In the genomic region with DNA sequence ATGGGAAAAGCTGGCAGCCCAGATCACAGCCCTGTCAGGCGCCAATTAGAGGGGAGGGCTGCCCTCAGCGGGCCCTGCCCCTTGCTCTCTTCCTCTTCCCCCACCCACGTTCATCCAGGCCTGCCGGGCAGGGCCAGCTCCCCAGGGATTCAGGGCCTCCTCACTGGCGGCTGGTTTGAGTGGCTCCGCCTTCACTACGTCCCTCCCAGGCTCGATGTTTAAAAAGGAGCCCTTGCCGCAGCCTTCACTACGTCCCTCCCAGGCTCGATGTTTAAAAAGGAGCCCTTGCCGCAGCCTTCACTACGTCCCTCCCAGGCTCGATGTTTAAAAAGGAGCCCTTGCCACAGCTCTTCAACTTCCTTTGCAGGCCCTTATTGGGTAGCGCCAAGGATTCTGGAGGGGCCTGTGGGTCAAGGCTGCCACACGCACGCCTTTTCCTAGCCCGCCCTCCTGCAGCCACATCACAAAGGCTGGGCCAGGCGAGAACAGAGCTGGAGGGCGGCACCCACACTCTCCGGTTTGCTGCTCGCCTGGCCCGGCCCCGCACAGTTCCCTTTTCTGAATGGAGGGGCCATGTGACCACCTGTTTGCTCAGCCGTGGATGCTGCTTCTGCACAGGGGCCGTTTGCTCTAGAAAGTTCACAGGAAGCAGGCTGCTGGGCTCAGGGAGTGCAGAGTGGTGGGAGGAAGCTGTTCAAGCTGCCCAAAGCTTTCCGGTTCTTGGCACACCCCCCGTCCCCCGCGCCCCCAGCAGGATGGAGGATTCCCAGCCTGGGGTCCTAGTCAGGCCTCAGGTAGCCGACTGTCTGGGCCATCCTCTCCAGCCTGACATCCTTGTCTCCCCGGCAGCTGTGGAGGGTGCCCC, we compare ENCODE assay signal across 9 cellular contexts. TPM values are rescaled to one million over a fixed set of nuclear protein-coding genes. Genes with fewer than 3 reads are reported as not detected.
DNase-seq lines count a peak whose midpoint lies in the region; ATAC-seq, FAIRE-seq and TF ChIP-seq lines count a peak whose summit lies in the region.
"Had no signal": no experiment of that assay in that cellular context is flagged by ENCODE, and none has a peak within 500 bp of the region (broad histone marks: within the 10 kb centered on the region; RNA-seq: fewer than 3 reads in every experiment).

No MANE protein-coding gene starts in this region.

- CTCF ChIA-PET in HepG2 (lab: Yijun Ruan, JAX; ENCODE audit: low intra/inter-chr PET ratio, low total read pairs) = no interaction called here

- ATAC-seq in HG02588 (IDR thresholded peaks at IDR 0.05; ENCODE audit: unreplicated experiment) (peak; percentile 73), HepG2 (peak; percentile 69)

- POLR2A ChIA-PET in HepG2 (lab: Yijun Ruan, JAX) = interaction anchor here (0.6 to 8.8 kb wide), 25 partner anchors 10 to 887 kb away, joined by 3 to 205 read pairs (median 7); partner anchors contain the start of genes DIDO1, GID8 and TCFL5

- no peaks in the 10 kb centered on the region; a peak in 1 of 5 replicates for H3K27me3 ChIP-seq in HepG2 (ENCODE audit: control insufficient read depth in 1 of 2, insufficient read depth in 2 of 2, low read length in 2 of 2)

- peak overlapping the region; percentile 74 to 95 (median 78) for H3K4me3 ChIP-seq in HepG2 (replicated peaks in 1 of 3; ENCODE audit: insufficient read depth in 1 of 3, low read depth in 2 of 3, low read length in 3 of 3)

- TF ChIP-seq POLR2A in GM12891 (IDR thresholded peaks at IDR 0.05; ENCODE audit: low read depth, low read length) (no peak), HepG2 (IDR thresholded peaks at IDR 0.05; ENCODE audit: insufficient read depth in 1 of 2, low read depth in 2 of 2, low read length in 2 of 2) (peak in 1 of 2 experiments; percentile 55; a peak in 2 of 4 replicates)

- TF ChIP-seq EP300 in HepG2 (IDR thresholded peaks at IDR 0.05; ENCODE audit: low read depth in 2 of 2, low read length in 2 of 2) = peak in 1 of 2 experiments; percentile 67; a peak in 2 of 4 replicates
- peak; percentile 45; the same call in 1 of the 2 replicates for TF ChIP-seq EP300 in HepG2 (CRISPR knock-in tag; IDR thresholded peaks at IDR 0.05; ENCODE audit: borderline replicate concordance)

- peaks cover 32% of the 10 kb centered on the region for H4K20me1 ChIP-seq in HepG2 (ENCODE audit: insufficient read depth, low read length)

- peaks cover 60% of the 10 kb centered on the region for H3K79me2 ChIP-seq in HepG2 (ENCODE audit: insufficient read depth, low read length)

- in situ Hi-C loops in HepG2 (cut with HindIII; ENCODE audit: extremely low pct_ligation_motif_present, low pct_unique_long_range_greater_than_20kb) = no loop called here

- peak overlapping the region; percentile 100 for H3K4me2 ChIP-seq in HepG2 (ENCODE audit: low read depth, low read length)

- peak; percentile 82 for FAIRE-seq in GM12891 (lab: Jason Lieb, UNC)
- peak; percentile 68 for FAIRE-seq in HepG2 (lab: Jason Lieb, UNC)

- peak; percentile 41; the same call in 1 of the 2 replicates for TF ChIP-seq CTCF in HepG2 (CRISPR knock-in tag; IDR thresholded peaks at IDR 0.05)

- DNase-seq in GM12891 (ENCODE audit: insufficient read length, low spot score) = peak; percentile 95
- DNase-seq in NCI-H128 (lab: John Stamatoyannopoulos, UW; ENCODE audit: unreplicated experiment) = peak; percentile 43
- peak in 3 of 4 experiments; percentile 20 to 61 (median 48) for DNase-seq in activated CD4-positive, CD25-positive, alpha-beta regulatory T cell (lab: John Stamatoyannopoulos, UW)
- peak; percentile 95 for DNase-seq in HepG2 (ENCODE audit: low spot score)
- peak; percentile 45 to 59 for DNase-seq in stimulated activated CD8-positive, alpha-beta memory T cell treated with anti-CD3 and anti-CD28 coated beads, Interleukin-15, amount 100 ng/mL, for 48 hours (ENCODE audit: low read depth in 2 of 2)
- no peak for DNase-seq in NK-92 treated with Interleukin-12 subunit alpha and Interleukin-12 subunit beta, amount 100 ng/mL, for 24 hours (lab: John Stamatoyannopoulos, UW)

- peaks cover 76% of the 10 kb centered on the region for H3K4me1 ChIP-seq in HepG2 (ENCODE audit: insufficient read depth, low read length)

- H3K9me3 ChIP-seq in HepG2 (ENCODE audit: low read length) = no peaks in the 10 kb centered on the region

- BruUV-seq in HepG2 (replicated peaks; lab: Mats Ljungman, UMichigan) = no TSS peak

- H3K27ac ChIP-seq in cingulate gyrus (ENCODE audit: low read depth, low read length) (peak overlapping the region; percentile 76), HepG2 (ENCODE audit: extremely low read length, insufficient read depth, low read length) (peak overlapping the region; percentile 93)

- intact Hi-C loops in HepG2 (cut with micrococcal nuclease; ENCODE audit: unreplicated experiment) = loop anchor here (2.0 to 5.0 kb wide), 4 partner anchors 19 to 81 kb away; no protein-coding TSS in a partner anchor

- 4% methylated on average over 29 of the region's 32 CpGs for WGBS in HepG2 (ENCODE audit: low lambda C conversion rate)

- H2AFZ ChIP-seq in HepG2 (ENCODE audit: low read length) = no peak overlapping the region

- TF ChIP-seq RAD21 in HepG2 (CRISPR knock-in tag; IDR thresholded peaks at IDR 0.05) = peak; percentile 23; the same call in 1 of the 2 replicates

- H3K9ac ChIP-seq in HepG2 (ENCODE audit: insufficient read depth, low read depth, low read length) = peak overlapping the region; percentile 95

- H3K36me3 ChIP-seq in HepG2 (replicated peaks in 1 of 2; ENCODE audit: control insufficient read depth in 1 of 2, insufficient read depth in 2 of 2, low read length in 2 of 2) = peaks cover 29 to 46% of the 10 kb centered on the region in 2 experiments

RNA-seq across cellular contexts. Expression of gene SLC17A9, which starts 1.6 kb away (rescaled TPM):
- polyA plus RNA-seq in GM12891 (2012; ENCODE audit: low read depth, missing spikeins) = 33.7 TPM
- total RNA-seq in HepG2 (2016; rRNA removed; fragmentation: Illumina TruSeq; extraction: Trizol) = 33.6 and 110 TPM in 2 replicates
- 27.1 and 27.6 TPM in 2 replicates for total RNA-seq in HepG2 (2016; cell fraction: cytosol; rRNA removed; fragmentation: Illumina TruSeq; extraction: Trizol; ENCODE audit: low read depth)
- 25.3 and 116 TPM in 2 replicates for total RNA-seq in HepG2 (2016; cell fraction: insoluble cytoplasmic fraction; rRNA removed; fragmentation: Illumina TruSeq; extraction: Trizol)
- 36.6 and 38.0 TPM in 2 replicates for total RNA-seq in HepG2 (2016; cell fraction: membrane; rRNA removed; fragmentation: Illumina TruSeq; extraction: Trizol)
- 145 and 168 TPM in 2 replicates for total RNA-seq in HepG2 (2016; cell fraction: nucleus; rRNA removed; fragmentation: Illumina TruSeq; extraction: Trizol)
- polyA plus RNA-seq in HepG2 (2011; rRNA removed) = 191 and 280 TPM in 2 replicates
- polyA plus RNA-seq in HepG2 (2011; cell fraction: cytosol; rRNA removed) = 57.2 and 94.5 TPM in 2 replicates
- polyA plus RNA-seq in HepG2 (2011; cell fraction: nucleus; rRNA removed) = 3,698 and 4,960 TPM in 2 replicates
- 173 and 220 TPM in 2 replicates for polyA plus RNA-seq in HepG2 (2012)
- polyA plus RNA-seq in HepG2 (2016; cell fraction: cytosol; fragmentation: Illumina TruSeq; extraction: Trizol; ENCODE audit: low read depth) = 16.5 and 18.1 TPM in 2 replicates
- polyA plus RNA-seq in HepG2 (2016; cell fraction: insoluble cytoplasmic fraction; fragmentation: Illumina TruSeq; extraction: Trizol; ENCODE audit: low read depth) = 36.5 and 42.6 TPM in 2 replicates
- polyA plus RNA-seq in HepG2 (2016; cell fraction: membrane; fragmentation: Illumina TruSeq; extraction: Trizol; ENCODE audit: low read depth) = 30.7 and 32.6 TPM in 2 replicates
- 553 and 603 TPM in 2 replicates for polyA plus RNA-seq in HepG2 (2016; cell fraction: nucleus; fragmentation: Illumina TruSeq; extraction: Trizol; ENCODE audit: insufficient read depth, low read depth)
- 0.07 and 195 TPM in 2 replicates for polyA minus RNA-seq in HepG2 (2011; rRNA and poly(A)+ RNA removed; ENCODE audit: low replicate concordance)
- polyA minus RNA-seq in HepG2 (2011; cell fraction: cytosol; rRNA and poly(A)+ RNA removed) = 33.4 and 43.3 TPM in 2 replicates
- polyA minus RNA-seq in HepG2 (2011; cell fraction: nucleus; rRNA and poly(A)+ RNA removed) = 176 and 196 TPM in 2 replicates

RNA-seq across cellular contexts. Expression of gene GID8, which starts 16.1 kb away (rescaled TPM):
- 23.0 TPM for polyA plus RNA-seq in GM12891 (2012; ENCODE audit: low read depth, missing spikeins)
- 59.8 and 74.4 TPM in 2 replicates for total RNA-seq in HepG2 (2016; rRNA removed; fragmentation: Illumina TruSeq; extraction: Trizol)
- total RNA-seq in HepG2 (2016; cell fraction: cytosol; rRNA removed; fragmentation: Illumina TruSeq; extraction: Trizol; ENCODE audit: low read depth) = 17.8 and 18.7 TPM in 2 replicates
- 60.3 and 68.0 TPM in 2 replicates for total RNA-seq in HepG2 (2016; cell fraction: insoluble cytoplasmic fraction; rRNA removed; fragmentation: Illumina TruSeq; extraction: Trizol)
- 45.9 and 46.6 TPM in 2 replicates for total RNA-seq in HepG2 (2016; cell fraction: membrane; rRNA removed; fragmentation: Illumina TruSeq; extraction: Trizol)
- 35.6 and 42.8 TPM in 2 replicates for total RNA-seq in HepG2 (2016; cell fraction: nucleus; rRNA removed; fragmentation: Illumina TruSeq; extraction: Trizol)
- polyA plus RNA-seq in HepG2 (2011; rRNA removed) = 39.0 and 39.6 TPM in 2 replicates
- 39.6 and 40.7 TPM in 2 replicates for polyA plus RNA-seq in HepG2 (2011; cell fraction: cytosol; rRNA removed)
- 23.9 and 26.9 TPM in 2 replicates for polyA plus RNA-seq in HepG2 (2011; cell fraction: nucleus; rRNA removed)
- polyA plus RNA-seq in HepG2 (2012) = 36.8 and 46.0 TPM in 2 replicates
- 14.5 and 16.6 TPM in 2 replicates for polyA plus RNA-seq in HepG2 (2016; cell fraction: cytosol; fragmentation: Illumina TruSeq; extraction: Trizol; ENCODE audit: low read depth)
- 66.0 and 70.4 TPM in 2 replicates for polyA plus RNA-seq in HepG2 (2016; cell fraction: insoluble cytoplasmic fraction; fragmentation: Illumina TruSeq; extraction: Trizol; ENCODE audit: low read depth)
- polyA plus RNA-seq in HepG2 (2016; cell fraction: membrane; fragmentation: Illumina TruSeq; extraction: Trizol; ENCODE audit: low read depth) = 31.6 and 32.0 TPM in 2 replicates
- polyA plus RNA-seq in HepG2 (2016; cell fraction: nucleus; fragmentation: Illumina TruSeq; extraction: Trizol; ENCODE audit: insufficient read depth, low read depth) = 58.8 and 62.9 TPM in 2 replicates
- polyA minus RNA-seq in HepG2 (2011; rRNA and poly(A)+ RNA removed; ENCODE audit: low replicate concordance) = 30.6 and 61.9 TPM in 2 replicates
- polyA minus RNA-seq in HepG2 (2011; cell fraction: cytosol; rRNA and poly(A)+ RNA removed) = 28.5 and 31.3 TPM in 2 replicates
- polyA minus RNA-seq in HepG2 (2011; cell fraction: nucleus; rRNA and poly(A)+ RNA removed) = 27.2 and 34.4 TPM in 2 replicates

RNA-seq across cellular contexts. Expression of gene DIDO1, which starts 27.8 kb away (rescaled TPM):
- 29.5 TPM for polyA plus RNA-seq in GM12891 (2012; ENCODE audit: low read depth, missing spikeins)
- total RNA-seq in HepG2 (2016; rRNA removed; fragmentation: Illumina TruSeq; extraction: Trizol) = 75.1 and 77.0 TPM in 2 replicates
- 14.5 and 17.3 TPM in 2 replicates for total RNA-seq in HepG2 (2016; cell fraction: cytosol; rRNA removed; fragmentation: Illumina TruSeq; extraction: Trizol; ENCODE audit: low read depth)
- total RNA-seq in HepG2 (2016; cell fraction: insoluble cytoplasmic fraction; rRNA removed; fragmentation: Illumina TruSeq; extraction: Trizol) = 71.7 and 75.6 TPM in 2 replicates
- total RNA-seq in HepG2 (2016; cell fraction: membrane; rRNA removed; fragmentation: Illumina TruSeq; extraction: Trizol) = 32.1 and 34.1 TPM in 2 replicates
- total RNA-seq in HepG2 (2016; cell fraction: nucleus; rRNA removed; fragmentation: Illumina TruSeq; extraction: Trizol) = 86.6 and 98.5 TPM in 2 replicates
- polyA plus RNA-seq in HepG2 (2011; rRNA removed) = 72.6 and 75.0 TPM in 2 replicates
- polyA plus RNA-seq in HepG2 (2011; cell fraction: cytosol; rRNA removed) = 53.2 and 57.1 TPM in 2 replicates
- 292 and 297 TPM in 2 replicates for polyA plus RNA-seq in HepG2 (2011; cell fraction: nucleus; rRNA removed)
- 67.9 and 74.0 TPM in 2 replicates for polyA plus RNA-seq in HepG2 (2012)
- polyA plus RNA-seq in HepG2 (2016; cell fraction: cytosol; fragmentation: Illumina TruSeq; extraction: Trizol; ENCODE audit: low read depth) = 3.0 TPM in 2 replicates
- polyA plus RNA-seq in HepG2 (2016; cell fraction: insoluble cytoplasmic fraction; fragmentation: Illumina TruSeq; extraction: Trizol; ENCODE audit: low read depth) = 61.5 and 65.9 TPM in 2 replicates
- 10.9 and 11.6 TPM in 2 replicates for polyA plus RNA-seq in HepG2 (2016; cell fraction: membrane; fragmentation: Illumina TruSeq; extraction: Trizol; ENCODE audit: low read depth)
- polyA plus RNA-seq in HepG2 (2016; cell fraction: nucleus; fragmentation: Illumina TruSeq; extraction: Trizol; ENCODE audit: insufficient read depth, low read depth) = 130 and 135 TPM in 2 replicates
- 33.0 and 89.8 TPM in 2 replicates for polyA minus RNA-seq in HepG2 (2011; rRNA and poly(A)+ RNA removed; ENCODE audit: low replicate concordance)
- polyA minus RNA-seq in HepG2 (2011; cell fraction: cytosol; rRNA and poly(A)+ RNA removed) = 30.7 and 35.0 TPM in 2 replicates
- polyA minus RNA-seq in HepG2 (2011; cell fraction: nucleus; rRNA and poly(A)+ RNA removed) = 139 and 144 TPM in 2 replicates

RNA-seq across cellular contexts. Expression of gene BHLHE23, which starts 52.7 kb away (rescaled TPM):
- not detected for polyA plus RNA-seq in GM12891 (2012; ENCODE audit: low read depth, missing spikeins)
- total RNA-seq in HepG2 (2016; rRNA removed; fragmentation: Illumina TruSeq; extraction: Trizol) = not detected in 2 replicates
- total RNA-seq in HepG2 (2016; cell fraction: cytosol; rRNA removed; fragmentation: Illumina TruSeq; extraction: Trizol; ENCODE audit: low read depth) = not detected in 2 replicates
- total RNA-seq in HepG2 (2016; cell fraction: insoluble cytoplasmic fraction; rRNA removed; fragmentation: Illumina TruSeq; extraction: Trizol) = not detected in 2 replicates
- total RNA-seq in HepG2 (2016; cell fraction: membrane; rRNA removed; fragmentation: Illumina TruSeq; extraction: Trizol) = not detected in 2 replicates
- not detected in 2 replicates for total RNA-seq in HepG2 (2016; cell fraction: nucleus; rRNA removed; fragmentation: Illumina TruSeq; extraction: Trizol)
- not detected in 2 replicates for polyA plus RNA-seq in HepG2 (2011; rRNA removed)
- polyA plus RNA-seq in HepG2 (2011; cell fraction: cytosol; rRNA removed) = not detected in 2 replicates
- not detected in 2 replicates for polyA plus RNA-seq in HepG2 (2011; cell fraction: nucleus; rRNA removed)
- not detected in 2 replicates for polyA plus RNA-seq in HepG2 (2012)
- polyA plus RNA-seq in HepG2 (2016; cell fraction: cytosol; fragmentation: Illumina TruSeq; extraction: Trizol; ENCODE audit: low read depth) = not detected in 2 replicates
- not detected in 2 replicates for polyA plus RNA-seq in HepG2 (2016; cell fraction: insoluble cytoplasmic fraction; fragmentation: Illumina TruSeq; extraction: Trizol; ENCODE audit: low read depth)
- polyA plus RNA-seq in HepG2 (2016; cell fraction: membrane; fragmentation: Illumina TruSeq; extraction: Trizol; ENCODE audit: low read depth) = not detected in 2 replicates
- not detected in 2 replicates for polyA plus RNA-seq in HepG2 (2016; cell fraction: nucleus; fragmentation: Illumina TruSeq; extraction: Trizol; ENCODE audit: insufficient read depth, low read depth)
- polyA minus RNA-seq in HepG2 (2011; rRNA and poly(A)+ RNA removed; ENCODE audit: low replicate concordance) = not detected in 2 replicates
- polyA minus RNA-seq in HepG2 (2011; cell fraction: cytosol; rRNA and poly(A)+ RNA removed) = not detected in 2 replicates
- not detected in 2 replicates for polyA minus RNA-seq in HepG2 (2011; cell fraction: nucleus; rRNA and poly(A)+ RNA removed)
- total RNA-seq: kidney epithelial cell had no signal
